Comparison of ENCODE assay signal across 35 cellular contexts in the genomic region with DNA sequence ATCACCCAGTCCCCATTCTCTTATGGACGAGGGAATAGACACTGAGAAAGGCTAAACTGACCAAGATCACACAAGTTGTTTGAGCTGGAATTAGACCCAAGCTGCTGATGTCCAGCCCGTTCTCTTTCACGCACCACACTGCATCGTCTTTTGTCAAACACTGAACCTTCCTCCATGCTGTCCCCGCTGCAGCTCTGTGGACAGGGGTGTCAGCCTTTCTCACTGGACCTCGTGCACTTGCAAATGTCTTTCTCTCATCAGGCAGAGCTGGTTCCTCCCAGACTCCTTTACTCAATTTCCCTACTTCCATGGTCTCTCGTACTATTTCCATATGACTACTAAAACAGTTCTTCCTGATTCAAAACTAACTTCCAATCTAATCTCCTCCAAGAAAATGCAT.
"Had no signal": no experiment of that assay in that cellular context is flagged by ENCODE, and none has a peak within 500 bp of the region (broad histone marks: within the 10 kb centered on the region; RNA-seq: fewer than 3 reads in every experiment).

No MANE protein-coding gene starts in this region.

- H3K4me3 Mint-ChIP-seq: activated B cell treated with CpG ODN at 0.5 μM for 24 hours; activated CD4-positive, alpha-beta memory T cell treated with anti-CD3 and anti-CD28 coated beads for 36 hours; activated CD4-positive, alpha-beta T cell treated with anti-CD3 and anti-CD28 coated beads, Interleukin-2, amount 10 ng/mL, durations not matched to agents 24 days and 14 days; activated CD8-positive, alpha-beta T cell treated with anti-CD3 and anti-CD28 coated beads for 36 hours; activated naive CD4-positive, alpha-beta T cell treated with anti-CD3 and anti-CD28 coated beads for 36 hours; activated naive CD8-positive, alpha-beta T cell treated with anti-CD3 and anti-CD28 coated beads for 36 hours; activated T-cell treated with anti-CD3 and anti-CD28 coated beads, Interleukin-2, amount 50 U/mL, for 4 hours; activated T-cell treated with anti-CD3 and anti-CD28 coated beads, Interleukin-2, amount 50 U/mL, for 72 hours; activated T-helper 1 cell treated with anti-CD3 and anti-CD28 coated beads, Interleukin-12 subunit alpha, Interleukin-12 subunit beta, Interleukin-2, Interleukin-4 antibody, amounts not matched to agents 30 ng/mL and 10 ng/mL and 1 ng/mL, durations not matched to agents 14 hours and 24 hours and 36 hours; activated T-helper 17 cell treated with anti-CD3 and anti-CD28 coated beads, Interleukin-2, amount 50 U/mL, for 72 hours; T-helper 1 cell treated with Interleukin-12 subunit alpha and Interleukin-12 subunit beta and Interleukin-4 antibody, amounts not matched to agents 30 μg/mL and 1 μg/mL, for 36 hours; T-helper 2 cell treated with Interferon-gamma antibody and Interleukin-4, amounts not matched to agents 5 μg/mL and 100 μg/mL, for 36 hours had no signal

- H3K27ac Mint-ChIP-seq: activated B cell treated with CpG ODN at 0.5 μM for 24 hours; activated CD4-positive, alpha-beta memory T cell treated with anti-CD3 and anti-CD28 coated beads for 36 hours; activated CD4-positive, alpha-beta T cell treated with anti-CD3 and anti-CD28 coated beads, Interleukin-2, amount 10 ng/mL, durations not matched to agents 24 days and 14 days; activated CD8-positive, alpha-beta T cell treated with anti-CD3 and anti-CD28 coated beads for 36 hours; activated naive CD4-positive, alpha-beta T cell treated with anti-CD3 and anti-CD28 coated beads for 36 hours; activated naive CD4-positive, alpha-beta T cell treated with anti-CD3 and anti-CD28 coated beads, Interleukin-2, amount 50 U/mL, for 72 hours; activated naive CD8-positive, alpha-beta T cell treated with anti-CD3 and anti-CD28 coated beads for 36 hours; activated T-cell treated with anti-CD3 and anti-CD28 coated beads, Interleukin-2, amount 50 U/mL, for 72 hours; activated T-helper 1 cell treated with anti-CD3 and anti-CD28 coated beads, Interleukin-12 subunit alpha, Interleukin-12 subunit beta, Interleukin-2, Interleukin-4 antibody, amounts not matched to agents 30 ng/mL and 10 ng/mL and 1 ng/mL, durations not matched to agents 14 hours and 24 hours and 36 hours; activated T-helper 17 cell treated with anti-CD3 and anti-CD28 coated beads, Interleukin-2, amount 50 U/mL, for 72 hours; T-helper 1 cell treated with Interleukin-12 subunit alpha and Interleukin-12 subunit beta and Interleukin-4 antibody, amounts not matched to agents 30 μg/mL and 1 μg/mL, for 36 hours; T-helper 2 cell treated with Interferon-gamma antibody and Interleukin-4, amounts not matched to agents 5 μg/mL and 100 μg/mL, for 36 hours had no signal

- H3K4me3 ChIP-seq: adrenal gland, breast epithelium had no signal

- H3K27me3 ChIP-seq: adrenal gland, brain microvascular endothelial cell, breast epithelium had no signal

- H3K36me3 Mint-ChIP-seq: activated CD4-positive, alpha-beta memory T cell treated with anti-CD3 and anti-CD28 coated beads for 36 hours; activated naive CD4-positive, alpha-beta T cell treated with anti-CD3 and anti-CD28 coated beads, Interleukin-2, amount 50 U/mL, for 72 hours; activated naive CD8-positive, alpha-beta T cell treated with anti-CD3 and anti-CD28 coated beads for 36 hours had no signal

- H3K9me3 ChIP-seq: adrenal gland, breast epithelium had no signal

- H3K27me3 Mint-ChIP-seq: activated B cell treated with CpG ODN at 0.5 μM for 24 hours had no signal

- H3K4me1 ChIP-seq: breast epithelium had no signal

- H3K27ac ChIP-seq: adrenal gland, brain microvascular endothelial cell, breast epithelium, VCaP had no signal

- H3K36me3 ChIP-seq: adrenal gland, brain microvascular endothelial cell, breast epithelium had no signal

- ATAC-seq: activated CD8-positive, alpha-beta T cell treated with anti-CD3 and anti-CD28 coated beads for 36 hours; activated naive CD4-positive, alpha-beta T cell treated with anti-CD3 and anti-CD28 coated beads, Interleukin-2, amount 50 U/mL, for 72 hours; activated T-cell treated with anti-CD3 and anti-CD28 coated beads, Interleukin-2, amount 50 U/mL, for 4 hours; activated T-cell treated with anti-CD3 and anti-CD28 coated beads, Interleukin-2, amount 50 U/mL, for 72 hours; activated T-helper 17 cell treated with anti-CD3 and anti-CD28 coated beads, Interleukin-2, amount 50 U/mL, for 72 hours had no signal

- H3K9me3 Mint-ChIP-seq: activated B cell treated with CpG ODN at 0.5 μM for 24 hours; activated CD4-positive, alpha-beta memory T cell treated with anti-CD3 and anti-CD28 coated beads for 36 hours; activated CD4-positive, alpha-beta T cell treated with anti-CD3 and anti-CD28 coated beads, Interleukin-2, amount 10 ng/mL, durations not matched to agents 24 days and 14 days; activated CD8-positive, alpha-beta T cell treated with anti-CD3 and anti-CD28 coated beads for 36 hours; activated naive CD4-positive, alpha-beta T cell treated with anti-CD3 and anti-CD28 coated beads for 36 hours; activated naive CD8-positive, alpha-beta T cell treated with anti-CD3 and anti-CD28 coated beads for 36 hours; activated T-cell treated with anti-CD3 and anti-CD28 coated beads, Interleukin-2, amount 50 U/mL, for 4 hours; activated T-helper 1 cell treated with anti-CD3 and anti-CD28 coated beads, Interleukin-12 subunit alpha, Interleukin-12 subunit beta, Interleukin-2, Interleukin-4 antibody, amounts not matched to agents 30 ng/mL and 10 ng/mL and 1 ng/mL, durations not matched to agents 14 hours and 24 hours and 36 hours; T-helper 1 cell treated with Interleukin-12 subunit alpha and Interleukin-12 subunit beta and Interleukin-4 antibody, amounts not matched to agents 30 μg/mL and 1 μg/mL, for 36 hours; T-helper 2 cell treated with Interferon-gamma antibody and Interleukin-4, amounts not matched to agents 5 μg/mL and 100 μg/mL, for 36 hours had no signal

- DNase-seq: activated B cell treated with CpG ODN at 0.5 μM for 24 hours; activated CD4-positive, alpha-beta memory T cell treated with anti-CD3 and anti-CD28 coated beads for 36 hours; activated CD4-positive, alpha-beta T cell treated with anti-CD3 and anti-CD28 coated beads for 4 hours; activated CD4-positive, alpha-beta T cell treated with anti-CD3 and anti-CD28 coated beads, Interleukin-2, amount 10 ng/mL, durations not matched to agents 24 days and 14 days; activated CD4-positive, alpha-beta T cell treated with anti-CD3 and anti-CD28 coated beads, Interleukin-2, amount 50 U/mL, for 1 hour; activated CD4-positive, alpha-beta T cell treated with anti-CD3 and anti-CD28 coated beads, Interleukin-2, amount 50 U/mL, for 4 hours; activated CD4-positive, CD25-positive, alpha-beta regulatory T cell treated with anti-CD3 and anti-CD28 coated beads, Interleukin-2, amount 50 U/mL, for 72 hours; activated CD8-positive, alpha-beta memory T cell treated with anti-CD3 and anti-CD28 coated beads, Interleukin-2, amount 50 U/mL, for 4 hours; activated CD8-positive, alpha-beta T cell treated with anti-CD3 and anti-CD28 coated beads for 36 hours; activated effector memory CD4-positive, alpha-beta T cell treated with anti-CD3 and anti-CD28 coated beads, Interleukin-2, amount 50 U/mL, for 16 hours; activated gamma-delta T cell treated with Interleukin-2 at 50 U/mL for 16 hours; activated naive CD4-positive, alpha-beta T cell; activated naive CD4-positive, alpha-beta T cell treated with anti-CD3 and anti-CD28 coated beads for 36 hours; activated naive CD4-positive, alpha-beta T cell treated with anti-CD3 and anti-CD28 coated beads, Interleukin-2, amount 50 U/mL, for 16 hours; activated naive CD8-positive, alpha-beta T cell treated with anti-CD3 and anti-CD28 coated beads for 36 hours; activated T-cell treated with anti-CD3 and anti-CD28 coated beads for 4 hours; activated T-cell treated with anti-CD3 and anti-CD28 coated beads, Interleukin-2, amount 50 U/mL, for 1 hour; activated T-cell treated with anti-CD3 and anti-CD28 coated beads, Interleukin-2, amount 50 U/mL, for 4 hours; activated T-cell treated with anti-CD3 and anti-CD28 coated beads, Interleukin-2, amount 50 U/mL, for 72 hours; adrenal gland; amniotic stem cell; aorta; brain microvascular endothelial cell; central memory CD4-positive, alpha-beta T cell; SW 1271; T-helper 1 cell; T-helper 2 cell; T-helper 9 cell had no signal

- H3K4me1 Mint-ChIP-seq: activated B cell treated with CpG ODN at 0.5 μM for 24 hours; activated CD4-positive, alpha-beta T cell treated with anti-CD3 and anti-CD28 coated beads, Interleukin-2, amount 10 ng/mL, durations not matched to agents 24 days and 14 days; activated naive CD8-positive, alpha-beta T cell treated with anti-CD3 and anti-CD28 coated beads for 36 hours; activated T-helper 17 cell treated with anti-CD3 and anti-CD28 coated beads, Interleukin-2, amount 50 U/mL, for 72 hours had no signal
